8 cellular contexts compared by ENCODE assay signal in the genomic region with DNA sequence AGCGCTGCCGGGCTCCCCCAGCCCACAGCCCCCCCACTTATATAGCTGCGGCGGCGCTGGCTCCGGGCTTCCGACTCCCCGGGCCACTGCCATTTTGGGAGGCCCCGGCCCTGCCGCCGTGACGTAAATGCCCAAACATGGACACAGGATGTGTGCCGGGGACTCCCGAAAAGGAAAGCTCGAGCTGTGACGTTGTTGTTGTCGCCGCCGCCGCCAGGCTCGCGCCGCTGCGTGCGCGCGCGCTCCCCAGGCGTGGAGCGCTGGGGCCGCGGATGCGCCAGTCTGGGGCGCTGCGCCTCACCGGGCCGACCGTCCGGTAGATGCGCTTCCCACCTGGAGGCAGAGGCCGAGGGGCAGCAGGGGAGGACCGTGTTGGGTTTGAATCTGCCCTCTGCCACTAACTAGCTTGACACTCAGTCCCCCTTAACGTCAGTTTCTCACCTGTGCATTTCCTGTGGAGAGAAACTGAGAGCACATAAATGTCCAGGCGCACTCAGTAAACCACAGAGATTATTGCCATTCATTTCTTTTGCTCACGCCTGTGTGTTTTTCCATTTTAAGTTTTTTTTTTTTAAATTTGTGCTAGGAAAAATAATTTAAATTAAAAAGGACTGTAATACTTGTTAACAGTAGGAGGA. TPM values are rescaled to one million over a fixed set of nuclear protein-coding genes. Genes with fewer than 3 reads are reported as not detected.
DNase-seq lines count a peak whose midpoint lies in the region; ATAC-seq, FAIRE-seq and TF ChIP-seq lines count a peak whose summit lies in the region.

A gene (minus strand): TSS at position 15 of the 638 bp plus-strand sequence. CDS start 231 bp downstream, outside the sequence.

- peak; percentile 78 for FAIRE-seq in GM19239 (lab: Jason Lieb, UNC)

- TF ChIP-seq POLR2A in right lobe of liver (IDR thresholded peaks at IDR 0.05), result no peak

- peaks cover 74% of the 10 kb centered on the region for H3K27me3 Mint-ChIP-seq in activated CD4-positive, alpha-beta T cell treated with anti-CD3 and anti-CD28 coated beads, Interleukin-2, amount 10 ng/mL, durations not matched to agents 24 days and 14 days

- no peaks in the 10 kb centered on the region for H3K36me3 Mint-ChIP-seq in activated CD4-positive, alpha-beta T cell treated with anti-CD3 and anti-CD28 coated beads, Interleukin-2, amount 10 ng/mL, durations not matched to agents 24 days and 14 days (ENCODE audit: low read depth)

- peak within 1 kb of the TSS; percentile 81 for H3K4me3 Mint-ChIP-seq in activated CD4-positive, alpha-beta T cell treated with anti-CD3 and anti-CD28 coated beads, Interleukin-2, amount 10 ng/mL, durations not matched to agents 24 days and 14 days

- H3K36me3 ChIP-seq in colonic mucosa, result no peaks in the 10 kb centered on the region
- H3K36me3 ChIP-seq in right lobe of liver, result no peaks in the 10 kb centered on the region

- H3K4me3 ChIP-seq in AG04449 (ENCODE audit: low read depth, low read length), result peak within 1 kb of the TSS; percentile 49
- peak within 1 kb of the TSS; percentile 34 for H3K4me3 ChIP-seq in colonic mucosa
- H3K4me3 ChIP-seq in right lobe of liver, result peak within 1 kb of the TSS; percentile 20 to 35 (median 34)

- peaks cover 6% of the 10 kb centered on the region for H3K4me1 ChIP-seq in colonic mucosa
- H3K4me1 ChIP-seq in right lobe of liver, result peaks cover 0 to 5% (median 0%) of the 10 kb centered on the region in 4 donors

- POLR2A ChIA-PET in AG04449 (lab: Yijun Ruan, JAX), result no interaction called here

- no peak for DNase-seq in AG04449 (ENCODE audit: low read depth, low spot score)
- DNase-seq in GM19239 (ENCODE audit: insufficient read length, low spot score), result peak; percentile 96
- DNase-seq in NCI-H460 (ENCODE audit: extremely low read depth, low read depth), result peak; percentile 73
- peak; percentile 98 for DNase-seq in activated CD4-positive, alpha-beta T cell treated with anti-CD3 and anti-CD28 coated beads, Interleukin-2, amount 10 ng/mL, durations not matched to agents 24 days and 14 days
- DNase-seq in colonic mucosa, result peak; percentile 45
- peak in 2 of 3 donors; percentile 55 to 58 for DNase-seq in right lobe of liver
- peak; percentile 83 to 86 (median 85) for DNase-seq in stimulated activated CD4-positive, alpha-beta T cell treated with anti-CD3 and anti-CD28 coated beads, TNF-alpha, amount 100 ng/mL, for 48 hours (ENCODE audit: low read depth in 3 of 3)

- H3K9ac ChIP-seq in colonic mucosa (ENCODE audit: low read depth in 2 of 2, low read length in 2 of 2), result no peak within 1 kb of the TSS

- CTCF ChIA-PET in AG04449 (lab: Yijun Ruan, JAX), result interaction anchor here (0.7 kb wide), 1 partner anchor 15 kb away, joined by 3 read pairs; no protein-coding TSS in a partner anchor

- intact Hi-C loops in activated CD4-positive, alpha-beta T cell treated with anti-CD3 and anti-CD28 coated beads, Interleukin-2, amount 10 ng/mL, durations not matched to agents 24 days and 14 days (cut with micrococcal nuclease), result loop anchor here (1.0 to 5.0 kb wide), 4 partner anchors 8 to 444 kb away; a partner anchor contains a TSS
- intact Hi-C loops in colonic mucosa (cut with DNase I) (no loop called here), right lobe of liver (cut with DNase I) (no loop called here)

- H3K4me1 Mint-ChIP-seq in activated CD4-positive, alpha-beta T cell treated with anti-CD3 and anti-CD28 coated beads, Interleukin-2, amount 10 ng/mL, durations not matched to agents 24 days and 14 days, result peaks cover 13% of the 10 kb centered on the region

- peaks cover 66% of the 10 kb centered on the region for H3K27me3 ChIP-seq in colonic mucosa
- H3K27me3 ChIP-seq in right lobe of liver, result peaks cover 0 to 25% of the 10 kb centered on the region in 2 donors

- no peaks in the 10 kb centered on the region for H3K9me3 ChIP-seq in colonic mucosa
- H3K9me3 ChIP-seq in right lobe of liver, result no peaks in the 10 kb centered on the region

- ATAC-seq in HG03354 (IDR thresholded peaks at IDR 0.05; ENCODE audit: poor library complexity, severe bottlenecking, unreplicated experiment) (peak; percentile 90), right lobe of liver (peak; percentile 51 to 76 (median 58))

- no peaks in the 10 kb centered on the region for H3K9me3 Mint-ChIP-seq in activated CD4-positive, alpha-beta T cell treated with anti-CD3 and anti-CD28 coated beads, Interleukin-2, amount 10 ng/mL, durations not matched to agents 24 days and 14 days

- no peak within 1 kb of the TSS for H3K27ac Mint-ChIP-seq in activated CD4-positive, alpha-beta T cell treated with anti-CD3 and anti-CD28 coated beads, Interleukin-2, amount 10 ng/mL, durations not matched to agents 24 days and 14 days

- H3K27ac ChIP-seq in colonic mucosa (no peak within 1 kb of the TSS), right lobe of liver (no peak within 1 kb of the TSS)

- TF ChIP-seq CTCF in AG04449 (IDR thresholded peaks at IDR 0.05; ENCODE audit: insufficient read depth, low read length, missing control alignments) (no peak), colonic mucosa (IDR thresholded peaks at IDR 0.05) (no peak), right lobe of liver (IDR thresholded peaks at IDR 0.05) (no peak)

- 13% methylated on average over 3 of the region's 45 CpGs for WGBS in right lobe of liver (ENCODE audit: insufficient coverage, low coverage, low lambda C conversion rate, missing lambda C conversion rate)

RNA-seq across cellular contexts. Expression of the gene that starts here (rescaled TPM):
- not detected in 2 replicates for total RNA-seq in NCI-H460 (2014; rRNA removed; shearing (Covaris generic))
- polyA plus RNA-seq in NCI-H460 (2014; cell fraction: nucleus; rRNA removed), result not detected in 2 replicates
- 1.2 and 1.5 TPM in 2 replicates for total RNA-seq in activated CD4-positive, alpha-beta T cell treated with anti-CD3 and anti-CD28 coated beads, Interleukin-2, amount 10 ng/mL, durations not matched to agents 24 days and 14 days
- total RNA-seq in colonic mucosa (not detected), right lobe of liver (not detected)

Comparison
In these comparisons a context has a peak if more than half of its experiments do, and no peak if none do; other contexts are left out.
1. Peak in DNase-seq in NCI-H460; RNA of the gene not detected or under 1 TPM.
2. Peak in DNase-seq and H3K4me3 ChIP-seq in colonic mucosa; RNA of the gene not detected or under 1 TPM.
3. Peak in DNase-seq, ATAC-seq and H3K4me3 ChIP-seq in right lobe of liver; RNA of the gene not detected or under 1 TPM.